In the genomic region with DNA sequence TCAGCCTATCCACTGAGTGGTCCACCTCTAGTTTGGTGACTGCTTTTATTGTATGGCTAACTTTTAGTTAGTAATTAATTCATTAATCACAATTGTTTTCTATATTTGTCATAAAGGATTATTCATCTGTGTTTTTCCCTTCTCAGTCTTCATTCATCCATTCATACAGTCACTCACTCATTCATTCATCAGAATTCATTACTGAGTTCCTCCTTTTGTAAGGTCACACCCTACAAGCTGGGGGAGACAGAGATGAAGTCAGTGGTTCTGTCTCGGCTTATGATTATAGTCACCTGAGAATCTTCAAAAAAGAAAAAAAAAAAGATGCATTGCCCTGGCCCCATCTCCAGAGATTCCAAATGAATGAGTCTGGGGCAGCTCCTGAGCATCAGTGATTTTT, we compare ENCODE assay signal across 15 cellular contexts.
"Had no signal": no experiment of that assay in that cellular context is flagged by ENCODE, and none has a peak within 500 bp of the region (broad histone marks: within the 10 kb centered on the region; RNA-seq: fewer than 3 reads in every experiment).

No MANE protein-coding gene starts in this region.

- H3K4me1 ChIP-seq: pancreas had no signal

- H3K36me3 ChIP-seq: ascending aorta, gastrocnemius medialis, heart right ventricle, neural progenitor cell, pancreas, sigmoid colon, spleen, transverse colon had no signal

- H3K9me3 ChIP-seq: ascending aorta, gastrocnemius medialis, pancreas, sigmoid colon, spleen, transverse colon had no signal

- H3K27ac ChIP-seq: ascending aorta, gastrocnemius medialis, heart right ventricle, neural progenitor cell, pancreas, sigmoid colon, spleen, transverse colon had no signal

- H3K4me2 ChIP-seq: neural progenitor cell had no signal

- H2AFZ ChIP-seq: neural progenitor cell had no signal

- H3K27ac Mint-ChIP-seq: activated CD8-positive, alpha-beta memory T cell treated with anti-CD3 and anti-CD28 coated beads, Interleukin-2, amount 10 ng/mL, durations not matched to agents 7 days and 5 days; endodermal cell; neural progenitor cell had no signal

- DNase-seq: activated CD4-positive, alpha-beta T cell treated with anti-CD3 and anti-CD28 coated beads, Interleukin-2, amount 50 U/mL, for 4 hours; activated CD4-positive, CD25-positive, alpha-beta regulatory T cell; endodermal cell; gastrocnemius medialis; heart right ventricle; midbrain; pancreas; sigmoid colon; spleen; stimulated activated CD4-positive, alpha-beta T cell treated with anti-CD3 and anti-CD28 coated beads, Interleukin-2, amount 100 ng/mL, for 24 hours; transverse colon had no signal

- H3K27me3 ChIP-seq: ascending aorta, gastrocnemius medialis, heart right ventricle, neural progenitor cell, pancreas, sigmoid colon, spleen, transverse colon had no signal

- H3K4me3 Mint-ChIP-seq: activated CD8-positive, alpha-beta memory T cell treated with anti-CD3 and anti-CD28 coated beads, Interleukin-2, amount 10 ng/mL, durations not matched to agents 7 days and 5 days; endodermal cell; neural progenitor cell had no signal

- H3K36me3 Mint-ChIP-seq: neural progenitor cell had no signal

- H3K4me3 ChIP-seq: ascending aorta, gastrocnemius medialis, heart right ventricle, lung, neural progenitor cell, pancreas, sigmoid colon, spleen, transverse colon had no signal

- H3K9me3 Mint-ChIP-seq: endodermal cell, neural progenitor cell had no signal

- ATAC-seq: gastrocnemius medialis, heart right ventricle, pancreas had no signal
